In the genomic region with DNA sequence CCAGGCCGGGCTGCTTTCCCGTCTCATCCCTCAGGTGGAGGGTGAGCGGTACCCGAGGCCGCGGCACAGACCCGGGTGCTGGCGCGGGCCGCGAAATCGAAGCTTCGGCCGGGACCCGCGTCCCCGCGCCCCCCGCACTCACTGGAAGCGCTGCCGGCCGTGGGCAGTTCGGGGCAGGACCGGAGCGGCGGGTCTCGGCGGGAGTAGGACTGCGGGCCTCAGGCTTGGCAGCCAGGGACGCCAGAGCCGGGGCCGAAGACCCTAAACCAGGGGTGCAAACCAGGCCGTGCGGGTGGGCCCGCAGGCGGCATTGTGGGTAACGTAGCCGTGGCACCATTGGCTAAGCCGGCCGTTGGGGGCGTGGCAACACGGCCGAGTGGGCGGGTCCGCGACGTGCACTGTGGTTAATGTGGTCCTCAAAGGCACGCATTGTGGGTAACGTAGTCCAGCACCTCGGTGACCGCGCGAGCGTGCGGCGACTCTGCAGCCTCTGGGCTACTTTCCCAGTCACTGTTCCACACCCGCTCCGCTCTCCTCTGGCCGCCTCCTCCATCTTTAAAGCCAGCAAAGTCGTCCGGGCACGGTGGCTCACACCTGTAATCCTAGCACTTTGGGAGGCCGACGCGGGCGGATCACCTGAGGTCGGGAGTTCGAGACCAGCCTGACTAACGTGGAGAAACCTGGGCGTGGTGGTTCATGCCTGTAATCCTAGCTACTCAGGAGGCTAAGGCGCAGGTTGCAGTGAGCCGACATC, we compare ENCODE assay signal across 8 cellular contexts. TPM values are rescaled to one million over a fixed set of nuclear protein-coding genes. Genes with fewer than 3 reads are reported as not detected.
A peak's percentile ranks its signal among the peaks of the same experiment; 100 is the strongest.
DNase-seq lines count a peak whose midpoint lies in the region; ATAC-seq and TF ChIP-seq lines count a peak whose summit lies in the region.

A gene (minus strand): TSS at position 288 of the 754 bp plus-strand sequence. CDS start 1,184 bp downstream, outside the sequence.

- H3K9me2 ChIP-seq in PC-9 (ENCODE audit: insufficient read depth): no peaks in the 10 kb centered on the region

- DNase-seq in DMS53 treated with DMSO at 0.1 percent for 48 hours (lab: John Stamatoyannopoulos, UW; ENCODE audit: unreplicated experiment) (peak; percentile 77), KBM-7 (peak; percentile 96), PC-9 (peak; percentile 89 to 99), erythroblast (lab: John Stamatoyannopoulos, UW) (peak; percentile 96 to 98)
- DNase-seq in activated T-cell treated with anti-CD3 and anti-CD28 coated beads, Interleukin-2, amount 50 U/mL, for 1 hour: peak; percentile 99
- DNase-seq in stimulated activated CD8-positive, alpha-beta memory T cell treated with anti-CD3 and anti-CD28 coated beads, Interleukin-4, amount 100 ng/mL, for 4 hours (ENCODE audit: low read depth in 2 of 2, low spot score in 1 of 2): peak; percentile 95 to 96

- no peaks in the 10 kb centered on the region for H3K9me3 ChIP-seq in PC-9 (ENCODE audit: insufficient read depth, low read depth)
- H3K9me3 ChIP-seq in mucosa of rectum (ENCODE audit: control insufficient read depth in 2 of 2, low read length in 2 of 2): no peaks in the 10 kb centered on the region

- in situ Hi-C loops in KBM-7 (cut with MboI; ENCODE audit: low pct_unique_long_range_greater_than_20kb, low sequenced_read_pairs): no loop called here

- intact Hi-C loops in PC-9 (cut with micrococcal nuclease; ENCODE audit: unreplicated experiment): loop anchor here (5.0 kb wide), 1 partner anchor 190 kb away; a partner anchor contains a TSS

- H3K4me1 ChIP-seq in PC-9 (replicated peaks; ENCODE audit: insufficient read depth) (peaks cover 10% of the 10 kb centered on the region), mucosa of rectum (ENCODE audit: control insufficient read depth in 2 of 2, insufficient read depth in 2 of 2, low read length in 2 of 2) (peaks cover 20 to 24% of the 10 kb centered on the region in 2 donors)

- H3K4me2 ChIP-seq in PC-9: peak within 1 kb of the TSS; percentile 89

- H2AFZ ChIP-seq in PC-9: peak within 1 kb of the TSS; percentile 85

- POLR2A ChIA-PET in PC-9 (lab: Charles Lee; ENCODE audit: unreplicated experiment): interaction anchor here (0.7 kb wide), 1 partner anchor 35 kb away, joined by 3 read pairs; a partner anchor contains a TSS

- H3F3A ChIP-seq in PC-9 (ENCODE audit: insufficient read depth, low read depth): peaks cover 11% of the 10 kb centered on the region; the same call in 1 of the 2 replicates

- peak within 1 kb of the TSS; percentile 84 to 87 for H3K9ac ChIP-seq in mucosa of rectum (ENCODE audit: low read depth in 1 of 2, low read length in 2 of 2)

- H4K20me1 ChIP-seq in PC-9 (ENCODE audit: insufficient read depth): no peaks in the 10 kb centered on the region

- TF ChIP-seq CTCF in PC-9 (conservative IDR thresholded peaks at IDR 0.05): no peak

- H3K27me3 ChIP-seq in PC-9 (ENCODE audit: insufficient read depth, low read depth) (no peaks in the 10 kb centered on the region), mucosa of rectum (ENCODE audit: control insufficient read depth in 2 of 2, insufficient read depth in 2 of 2, low read length in 2 of 2) (no peaks in the 10 kb centered on the region)

- TF ChIP-seq POLR2A in erythroblast (IDR thresholded peaks at IDR 0.05; ENCODE audit: low read length): peak; percentile 66

- peak within 1 kb of the TSS; percentile 68 for H3K27ac ChIP-seq in PC-9
- peak within 1 kb of the TSS; percentile 88 to 95 for H3K27ac ChIP-seq in mucosa of rectum (ENCODE audit: low read depth in 2 of 2, low read length in 2 of 2)

- BruUV-seq in PC-9 (replicated peaks; lab: Mats Ljungman, UMichigan): no TSS peak

- CTCF ChIA-PET in PC-9 (lab: Charles Lee): no interaction called here

- peaks cover 17% of the 10 kb centered on the region for H3K79me2 ChIP-seq in PC-9 (ENCODE audit: low read depth)

- H3K4me3 ChIP-seq in PC-9 (peak within 1 kb of the TSS; percentile 70), mucosa of rectum (ENCODE audit: low read length in 2 of 2) (peak within 1 kb of the TSS; percentile 73 to 96)

- H3K36me3 ChIP-seq in PC-9 (ENCODE audit: low read depth) (no peaks in the 10 kb centered on the region), mucosa of rectum (ENCODE audit: control insufficient read depth in 2 of 2, insufficient read depth in 2 of 2, low read length in 2 of 2) (peaks cover 11 to 22% of the 10 kb centered on the region in 2 donors)

- peak; percentile 77 for ATAC-seq in GM21723 (IDR thresholded peaks at IDR 0.05; ENCODE audit: unreplicated experiment)

RNA-seq across cellular contexts. Expression of the gene that starts here (rescaled TPM):
- 28.8 and 29.2 TPM in 2 replicates for total RNA-seq in PC-9 (2021)

Comparison
In these comparisons a context has a peak if more than half of its experiments do, and no peak if none do; other contexts are left out.
1. Peak in every context shown above with its lines: DNase-seq, ATAC-seq, H3K4me3 ChIP-seq and H3K27ac ChIP-seq.